Comparison of ENCODE assay signal across 18 cellular contexts in the genomic region with DNA sequence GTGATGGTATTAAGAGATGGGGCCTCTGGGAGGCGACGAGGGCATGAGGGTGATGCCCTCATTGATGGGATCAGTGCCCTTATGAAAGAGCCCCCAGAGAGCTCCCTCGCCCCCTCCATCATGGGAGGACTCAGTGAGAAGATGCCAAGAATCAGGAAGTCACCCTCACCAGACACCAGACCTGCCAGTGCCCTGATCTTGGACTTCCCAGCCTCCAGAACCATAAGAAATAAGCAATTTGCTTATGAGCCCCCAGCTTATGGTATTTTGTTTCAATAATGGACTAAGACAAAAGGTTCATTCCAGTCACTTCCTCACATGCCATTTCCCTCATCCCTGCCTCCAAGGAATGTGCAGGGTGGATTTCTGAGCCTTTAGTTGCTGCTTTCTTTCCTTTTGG.
A peak's percentile ranks its signal among the peaks of the same experiment; 100 is the strongest.
DNase-seq lines count a peak whose midpoint lies in the region; ATAC-seq and TF ChIP-seq lines count a peak whose summit lies in the region.
"Had no signal": no experiment of that assay in that cellular context is flagged by ENCODE, and none has a peak within 500 bp of the region (broad histone marks: within the 10 kb centered on the region; RNA-seq: fewer than 3 reads in every experiment).

No MANE protein-coding gene starts in this region.

- H3K23ac ChIP-seq in trophoblast cell (ENCODE audit: low read length), result no peak overlapping the region
- no peak overlapping the region for H3K23ac ChIP-seq in H9 (ENCODE audit: insufficient read length, low read depth, low read length)

- peaks cover 23 to 25% of the 10 kb centered on the region in 2 experiments for H3K9me3 Mint-ChIP-seq in H9

- H3K4ac ChIP-seq in trophoblast cell (ENCODE audit: low read depth, low read length) (no peak overlapping the region), H9 (ENCODE audit: low read depth, low read length) (no peak overlapping the region)

- H4K8ac ChIP-seq in trophoblast cell (ENCODE audit: low read depth, low read length), result no peak overlapping the region
- no peak overlapping the region for H4K8ac ChIP-seq in H9 (replicated peaks; ENCODE audit: insufficient read length, low read depth, low read length)

- H3K9me3 ChIP-seq in BLaER1 (peaks cover 48% of the 10 kb centered on the region), body of pancreas (no peaks in the 10 kb centered on the region), trophoblast cell (ENCODE audit: insufficient read depth, low read depth, low read length) (peaks cover 8% of the 10 kb centered on the region), H9 (ENCODE audit: control insufficient read depth, low read depth, low read length) (peaks cover 8% of the 10 kb centered on the region)

- no peak overlapping the region for H2BK20ac ChIP-seq in H9 (ENCODE audit: low read depth, low read length, poor library complexity, severe bottlenecking)

- peaks cover 3 to 18% of the 10 kb centered on the region in 2 experiments for H3K4me1 Mint-ChIP-seq in H9
- H3K4me1 Mint-ChIP-seq: B cell, CD14-positive monocyte had no signal

- H3K36me3 ChIP-seq in BLaER1, result peaks cover 85% of the 10 kb centered on the region
- no peaks in the 10 kb centered on the region for H3K36me3 ChIP-seq in body of pancreas (replicated peaks in 1 of 2; ENCODE audit: insufficient read depth in 1 of 2, low read depth in 2 of 2)
- H3K36me3 ChIP-seq in trophoblast cell (ENCODE audit: control insufficient read depth in 1 of 2, insufficient read depth in 2 of 2, low read length in 2 of 2), result peaks cover 64 to 69% of the 10 kb centered on the region in 2 experiments
- H3K36me3 ChIP-seq: HAP-1 had no signal

- no peak overlapping the region for H3K27ac ChIP-seq in BLaER1
- peak overlapping the region; percentile 71 to 88 (median 86) for H3K27ac ChIP-seq in body of pancreas
- H3K27ac ChIP-seq in trophoblast cell (ENCODE audit: low read depth, low read length), result no peak overlapping the region
- no peak overlapping the region for H3K27ac ChIP-seq in H9 (ENCODE audit: insufficient read length, low read depth, low read length)
- H3K27ac ChIP-seq: BLaER1 treated with 17β-estradiol and CSF1 and Interleukin-3, amounts not matched to agents 10 nM and 100 nM had no signal

- DNase-seq in body of pancreas (no peak), trophoblast cell (peak; percentile 11 to 50), ecto neural progenitor cell (ENCODE audit: low spot score) (no peak), H9 (no peak), SW 1271 (lab: John Stamatoyannopoulos, UW) (no peak)
- DNase-seq: CD4-positive, alpha-beta T cell; CD8-positive, alpha-beta memory T cell; DMS 273 treated with DMSO at 0.1 percent for 48 hours; DMS79; EL; GDM1 had no signal

- H3K4me3 Mint-ChIP-seq in H9, result no peak overlapping the region
- H3K4me3 Mint-ChIP-seq: B cell; CD14-positive monocyte; CD4-positive, alpha-beta T cell; CD8-positive, alpha-beta memory T cell; GM23338 had no signal

- 0 out of 2 replicates have a peak overlapping the region, but pooled peaks have one; percentile 23 for H3K4me3 ChIP-seq in BLaER1
- H3K4me3 ChIP-seq in body of pancreas, result no peak overlapping the region
- H3K4me3 ChIP-seq in trophoblast cell (ENCODE audit: low read depth, low read length), result no peak overlapping the region
- H3K4me3 ChIP-seq: GM12878, GM23338, HAP-1 had no signal

- H3K4me1 ChIP-seq in BLaER1 (no peaks in the 10 kb centered on the region), body of pancreas (peaks cover 59% of the 10 kb centered on the region), trophoblast cell (ENCODE audit: control insufficient read depth in 1 of 2, insufficient read depth in 2 of 2, low read length in 2 of 2) (no peaks in the 10 kb centered on the region), H9 (ENCODE audit: insufficient read depth, low read length) (no peaks in the 10 kb centered on the region)
- H3K4me1 ChIP-seq: BLaER1 treated with 17β-estradiol and CSF1 and Interleukin-3, amounts not matched to agents 10 nM and 100 nM; HAP-1 had no signal

- H3K27me3 ChIP-seq in BLaER1 (no peaks in the 10 kb centered on the region), body of pancreas (no peaks in the 10 kb centered on the region), trophoblast cell (ENCODE audit: insufficient read depth, low read length) (no peaks in the 10 kb centered on the region), H9 (ENCODE audit: insufficient read depth, low read length) (no peaks in the 10 kb centered on the region)
- H3K27me3 ChIP-seq: BLaER1 treated with 17β-estradiol and CSF1 and Interleukin-3, amounts not matched to agents 10 nM and 100 nM had no signal

- no peak overlapping the region for H2BK120ac ChIP-seq in trophoblast cell (ENCODE audit: insufficient read depth, low read length, poor library complexity)
- H2BK120ac ChIP-seq in H9 (ENCODE audit: low read depth, low read length, poor library complexity, severe bottlenecking), result no peak overlapping the region

- TF ChIP-seq CTCF in body of pancreas (IDR thresholded peaks at IDR 0.05) (no peak), H9 (conservative IDR thresholded peaks at IDR 0.05) (no peak)

- H2BK5ac ChIP-seq in trophoblast cell (ENCODE audit: low read depth, low read length, poor library complexity) (no peak overlapping the region), H9 (ENCODE audit: insufficient read length, low read length) (no peak overlapping the region)

- 82 to 100% methylated on average over 3 of the region's 3 CpGs for WGBS in body of pancreas, 2 donors
- no CpG with 5 or more reads among the region's 3 CpGs for WGBS in trophoblast cell (ENCODE audit: extremely low coverage, insufficient coverage, insufficient read length)
- no CpG with 5 or more reads among the region's 3 CpGs for WGBS in H9 (ENCODE audit: extremely low coverage, insufficient read length, low lambda C conversion rate)

- no peak overlapping the region for H3K14ac ChIP-seq in trophoblast cell (ENCODE audit: low read length)
- H3K14ac ChIP-seq in H9 (ENCODE audit: insufficient read depth, low read length), result no peak overlapping the region

- intact Hi-C loops in body of pancreas (cut with DNase I), result no loop called here

- H3K9ac ChIP-seq in BLaER1 (no peak overlapping the region), trophoblast cell (ENCODE audit: low read length) (no peak overlapping the region), H9 (ENCODE audit: extremely low read depth, insufficient read length, low read length) (no peak overlapping the region)
- H3K9ac ChIP-seq: BLaER1 treated with 17β-estradiol and CSF1 and Interleukin-3, amounts not matched to agents 10 nM and 100 nM had no signal

- H2AK5ac ChIP-seq in trophoblast cell (ENCODE audit: low read length), result no peak overlapping the region
- no peak overlapping the region for H2AK5ac ChIP-seq in H9 (ENCODE audit: insufficient read length, low read length)

- H4K5ac ChIP-seq in H9 (ENCODE audit: insufficient read length, low read depth, low read length), result no peak overlapping the region

- no peak for TF ChIP-seq POLR2A in body of pancreas (IDR thresholded peaks at IDR 0.05)

- H4K12ac ChIP-seq in trophoblast cell (ENCODE audit: low read depth, low read length), result no peak overlapping the region

- no peaks in the 10 kb centered on the region for H3K23me2 ChIP-seq in H9 (ENCODE audit: insufficient read length, low read depth, low read length, poor library complexity, severe bottlenecking)

- no peak overlapping the region for H3K4me2 ChIP-seq in BLaER1
- no peak overlapping the region for H3K4me2 ChIP-seq in trophoblast cell (ENCODE audit: low read length)
- no peak overlapping the region for H3K4me2 ChIP-seq in H9 (ENCODE audit: insufficient read depth, insufficient read length, low read length)
- H3K4me2 ChIP-seq: BLaER1 treated with 17β-estradiol and CSF1 and Interleukin-3, amounts not matched to agents 10 nM and 100 nM; GM23338 had no signal

- no peak overlapping the region for H2AFZ ChIP-seq in trophoblast cell (ENCODE audit: insufficient read depth, low read length, poor library complexity)
- H2AFZ ChIP-seq in H9 (ENCODE audit: low read length), result no peak overlapping the region
- H2AFZ ChIP-seq: GM23338 had no signal

- H2BK12ac ChIP-seq in trophoblast cell (ENCODE audit: low read length), result no peak overlapping the region
- no peak overlapping the region for H2BK12ac ChIP-seq in H9 (ENCODE audit: insufficient read length, low read depth, low read length)

- H3K27me3 Mint-ChIP-seq in H9 (ENCODE audit: low read depth), result no peaks in the 10 kb centered on the region
- H3K27me3 Mint-ChIP-seq: B cell; CD4-positive, alpha-beta T cell; CD8-positive, alpha-beta memory T cell had no signal

- no peak for ATAC-seq in body of pancreas
- ATAC-seq: GM12878, GM23338 had no signal

- no peak overlapping the region for H3K18ac ChIP-seq in trophoblast cell (ENCODE audit: low read length)
- no peak overlapping the region for H3K18ac ChIP-seq in H9 (ENCODE audit: insufficient read length, low read depth, low read length)

- H3K36me3 Mint-ChIP-seq in H9 (ENCODE audit: insufficient read depth in 1 of 3, low read depth in 3 of 3), result peaks cover 35 to 46% (median 45%) of the 10 kb centered on the region in 3 experiments

- H3T11ph ChIP-seq in H9 (ENCODE audit: low read length), result no peak overlapping the region

- H3K79me1 ChIP-seq in trophoblast cell (ENCODE audit: low read length), result no peaks in the 10 kb centered on the region
- no peaks in the 10 kb centered on the region for H3K79me1 ChIP-seq in H9 (ENCODE audit: insufficient read depth, low read depth, low read length, poor library complexity, severe bottlenecking)

- H4K20me1 ChIP-seq in BLaER1 (peaks cover 51% of the 10 kb centered on the region), H9 (ENCODE audit: control insufficient read depth, insufficient read depth, insufficient read length) (no peaks in the 10 kb centered on the region)

- no peak overlapping the region for H3K56ac ChIP-seq in H9 (ENCODE audit: insufficient read length, low read depth, low read length)

- no peak overlapping the region for H2BK15ac ChIP-seq in H9 (ENCODE audit: low read depth, low read length)

- H4K91ac ChIP-seq in trophoblast cell (ENCODE audit: low read depth, low read length), result no peak overlapping the region
- no peak overlapping the region for H4K91ac ChIP-seq in H9 (ENCODE audit: insufficient read length, low read depth, low read length)

- no peaks in the 10 kb centered on the region for H3K79me2 ChIP-seq in trophoblast cell (ENCODE audit: control insufficient read depth, insufficient read depth, low read length, poor library complexity)
- no peaks in the 10 kb centered on the region for H3K79me2 ChIP-seq in H9 (ENCODE audit: insufficient read depth, low read length)

- H3K27ac Mint-ChIP-seq in H9, result no peak overlapping the region
- H3K27ac Mint-ChIP-seq: B cell; CD14-positive monocyte; CD4-positive, alpha-beta T cell; GM23338 had no signal

Comparison
In these comparisons a context has a peak if more than half of its experiments do, and no peak if none do; other contexts are left out.
1. H3K27ac ChIP-seq: peak in body of pancreas (4 of 4); none in BLaER1 (single experiment), trophoblast cell (single experiment) and H9 (single experiment).
2. DNase-seq: peak in trophoblast cell (2 of 2); none in body of pancreas (0 of 4), ecto neural progenitor cell (single experiment), H9 (single experiment) and SW 1271 (0 of 2).